In the genomic region with DNA sequence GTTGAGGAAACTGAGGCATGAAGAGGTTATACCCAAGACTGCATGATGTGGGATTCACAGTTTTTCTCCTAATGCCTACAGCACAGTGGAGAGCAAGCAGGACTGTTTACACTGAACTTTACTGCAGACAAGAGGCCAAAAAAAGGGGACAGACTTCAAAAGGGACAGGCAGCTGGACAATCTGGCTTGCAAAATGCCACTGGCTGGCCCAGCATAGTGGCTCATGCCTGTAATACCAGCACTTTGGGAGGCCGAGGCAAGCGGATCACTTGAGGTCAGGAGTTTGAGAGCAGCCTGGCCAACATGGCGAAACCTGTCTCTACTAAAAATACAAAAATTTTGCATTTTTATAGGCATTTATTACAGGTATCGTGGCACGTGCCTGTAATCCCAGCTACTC, we compare ENCODE assay signal across 1 cellular context.
TF ChIP-seq lines count a peak whose summit lies in the region.

No MANE protein-coding gene starts in this region.

TF ChIP-seq in H1, 55 proteins besides CTCF, POLR2A, EP300 and RAD21:
- TF ChIP-seq EGR1 (IDR thresholded peaks at IDR 0.05; ENCODE audit: borderline replicate concordance, low read depth, low read length) (no peak), CTBP2 (IDR thresholded peaks at IDR 0.05; ENCODE audit: borderline replicate concordance, insufficient read depth, insufficient read length, low read length) (no peak), TEAD4 (IDR thresholded peaks at IDR 0.05; ENCODE audit: low read depth, low read length) (no peak), POU5F1 (IDR thresholded peaks at IDR 0.05; ENCODE audit: low read depth, low read length) (no peak), RFX5 (IDR thresholded peaks at IDR 0.05; ENCODE audit: borderline replicate concordance, low read depth, low read length) (no peak), SUZ12 (IDR thresholded peaks at IDR 0.05; ENCODE audit: low read length) (no peak), YY1 (IDR thresholded peaks at IDR 0.05; ENCODE audit: low read depth, low read length) (no peak), JUN (IDR thresholded peaks at IDR 0.05; ENCODE audit: low read depth, low read length) (no peak), SRF (IDR thresholded peaks at IDR 0.05; ENCODE audit: low read depth, low read length) (no peak), GTF2F1 (IDR thresholded peaks at IDR 0.05; ENCODE audit: borderline replicate concordance, low read depth, low read length) (no peak), NANOG (IDR thresholded peaks at IDR 0.05; ENCODE audit: insufficient read depth, low read depth, low read length, poor library complexity, severe bottlenecking) (no peak)
- TF ChIP-seq, protein P1, sequence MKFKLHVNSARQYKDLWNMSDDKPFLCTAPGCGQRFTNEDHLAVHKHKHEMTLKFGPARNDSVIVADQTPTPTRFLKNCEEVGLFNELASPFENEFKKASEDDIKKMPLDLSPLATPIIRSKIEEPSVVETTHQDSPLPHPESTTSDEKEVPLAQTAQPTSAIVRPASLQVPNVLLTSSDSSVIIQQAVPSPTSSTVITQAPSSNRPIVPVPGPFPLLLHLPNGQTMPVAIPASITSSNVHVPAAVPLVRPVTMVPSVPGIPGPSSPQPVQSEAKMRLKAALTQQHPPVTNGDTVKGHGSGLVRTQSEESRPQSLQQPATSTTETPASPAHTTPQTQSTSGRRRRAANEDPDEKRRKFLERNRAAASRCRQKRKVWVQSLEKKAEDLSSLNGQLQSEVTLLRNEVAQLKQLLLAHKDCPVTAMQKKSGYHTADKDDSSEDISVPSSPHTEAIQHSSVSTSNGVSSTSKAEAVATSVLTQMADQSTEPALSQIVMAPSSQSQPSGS (IDR thresholded peaks at IDR 0.05; ENCODE audit: low read length), result no peak
